In the genomic region with DNA sequence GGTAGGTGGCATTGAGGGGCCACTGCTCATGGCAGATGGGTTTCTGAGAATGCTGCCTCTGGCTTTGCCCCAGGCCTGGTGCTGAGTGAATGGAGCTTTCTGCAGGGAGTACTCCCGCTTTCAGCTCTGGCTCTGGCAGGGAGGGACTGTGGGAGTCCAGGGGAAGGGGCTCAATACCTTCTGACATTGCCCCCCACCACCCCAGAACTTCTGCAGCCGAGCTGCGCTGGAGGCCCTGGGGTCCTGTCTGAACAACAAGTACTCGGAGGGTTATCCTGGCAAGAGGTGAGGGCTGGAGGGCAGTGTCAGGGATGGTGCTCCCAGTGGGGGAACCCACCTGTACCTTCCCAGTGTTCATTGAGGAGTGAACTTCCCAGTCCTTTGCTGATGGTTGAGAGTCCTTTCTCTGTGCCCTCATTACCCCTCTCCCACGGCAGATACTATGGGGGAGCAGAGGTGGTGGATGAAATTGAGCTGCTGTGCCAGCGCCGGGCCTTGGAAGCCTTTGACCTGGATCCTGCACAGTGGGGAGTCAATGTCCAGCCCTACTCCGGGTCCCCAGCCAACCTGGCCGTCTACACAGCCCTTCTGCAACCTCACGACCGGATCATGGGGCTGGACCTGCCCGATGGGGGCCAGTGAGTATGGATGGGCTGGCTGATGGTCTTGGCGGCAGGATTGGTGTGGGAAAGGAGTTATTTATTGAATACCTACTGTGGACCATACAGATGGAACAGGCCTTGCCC, we compare ENCODE assay signal across 11 cellular contexts. TPM values are rescaled to one million over a fixed set of nuclear protein-coding genes. Genes with fewer than 3 reads are reported as not detected.
DNase-seq lines count a peak whose midpoint lies in the region; ATAC-seq and TF ChIP-seq lines count a peak whose summit lies in the region.
"Had no signal": no experiment of that assay in that cellular context is flagged by ENCODE, and none has a peak within 500 bp of the region (broad histone marks: within the 10 kb centered on the region; RNA-seq: fewer than 3 reads in every experiment).

No MANE protein-coding gene starts in this region.

- H3K27me3 ChIP-seq in A673 (replicated peaks; ENCODE audit: insufficient read depth, low read depth, low read length, poor library complexity) = no peaks in the 10 kb centered on the region
- H3K27me3 ChIP-seq in colonic mucosa = peaks cover 13% of the 10 kb centered on the region

- peaks cover 53% of the 10 kb centered on the region for H3K4me1 Mint-ChIP-seq in activated CD4-positive, alpha-beta memory T cell treated with anti-CD3 and anti-CD28 coated beads for 36 hours (ENCODE audit: low read depth)
- peaks cover 34 to 45% of the 10 kb centered on the region in 2 donors for H3K4me1 Mint-ChIP-seq in immature natural killer cell

- H3K9me3 Mint-ChIP-seq in activated CD4-positive, alpha-beta memory T cell treated with anti-CD3 and anti-CD28 coated beads for 36 hours = no peaks in the 10 kb centered on the region
- no peaks in the 10 kb centered on the region for H3K9me3 Mint-ChIP-seq in immature natural killer cell

- H3K27me3 Mint-ChIP-seq in activated CD4-positive, alpha-beta memory T cell treated with anti-CD3 and anti-CD28 coated beads for 36 hours = peaks cover 9% of the 10 kb centered on the region
- H3K27me3 Mint-ChIP-seq in immature natural killer cell (ENCODE audit: low read depth in 3 of 3) = peaks cover 14 to 23% (median 21%) of the 10 kb centered on the region in 3 donors

- H3K9me3 ChIP-seq in A673 (ENCODE audit: low read depth, low read length, poor library complexity, severe bottlenecking) (no peaks in the 10 kb centered on the region), colonic mucosa (no peaks in the 10 kb centered on the region)

- peak overlapping the region; percentile 98 for H3K4me3 Mint-ChIP-seq in activated CD4-positive, alpha-beta memory T cell treated with anti-CD3 and anti-CD28 coated beads for 36 hours
- peak overlapping the region in 4 of 5 donors; percentile 94 to 99 (median 96) for H3K4me3 Mint-ChIP-seq in immature natural killer cell

- peak overlapping the region; percentile 91 for H3K4me3 ChIP-seq in A673 (ENCODE audit: low read depth, low read length, poor library complexity, severe bottlenecking)
- H3K4me3 ChIP-seq in GM12865 (ENCODE audit: low read depth, low read length) = peak overlapping the region; percentile 97
- no peak overlapping the region for H3K4me3 ChIP-seq in colonic mucosa

- TF ChIP-seq CTCF in A673 (conservative IDR thresholded peaks at IDR 0.05; ENCODE audit: low read depth, low read length) (no peak), GM12865 (IDR thresholded peaks at IDR 0.05; ENCODE audit: insufficient read depth, low read depth, low read length, missing control alignments) (no peak), colonic mucosa (IDR thresholded peaks at IDR 0.05) (no peak)

- intact Hi-C loops in A673 (cut with micrococcal nuclease; ENCODE audit: unreplicated experiment) (no loop called here), colonic mucosa (cut with DNase I) (no loop called here)
- intact Hi-C loops in activated CD4-positive, alpha-beta memory T cell treated with anti-CD3 and anti-CD28 coated beads for 36 hours (cut with micrococcal nuclease) = no loop called here

- BruUV-seq in A673 (replicated peaks; lab: Mats Ljungman, UMichigan) = no TSS peak

- H3K27ac ChIP-seq in A673 (ENCODE audit: low read depth, low read length, poor library complexity, severe bottlenecking) = peak overlapping the region; percentile 43
- H3K27ac ChIP-seq in colonic mucosa = no peak overlapping the region

- peaks cover 43% of the 10 kb centered on the region for H3K36me3 ChIP-seq in A673 (ENCODE audit: insufficient read depth, low read length, poor library complexity, severe bottlenecking)
- peaks cover 9% of the 10 kb centered on the region for H3K36me3 ChIP-seq in colonic mucosa

- peaks cover 35% of the 10 kb centered on the region for H3K4me1 ChIP-seq in A673 (ENCODE audit: insufficient read depth, low read length, poor library complexity, severe bottlenecking)
- H3K4me1 ChIP-seq in colonic mucosa = peaks cover 5% of the 10 kb centered on the region

- ATAC-seq in GM18861 (IDR thresholded peaks at IDR 0.05; ENCODE audit: unreplicated experiment) = no peak

- H3K9ac ChIP-seq in colonic mucosa (ENCODE audit: low read depth in 2 of 2, low read length in 2 of 2) = no peak overlapping the region

- POLR2A ChIA-PET in A673 (lab: Charles Lee; ENCODE audit: low non-redundant PET) = no interaction called here
- POLR2A ChIA-PET in activated CD4-positive, alpha-beta memory T cell treated with anti-CD3 and anti-CD28 coated beads for 36 hours (lab: Charles Lee) = interaction anchor here (2.5 to 3.5 kb wide), 2 partner anchors 8 to 120 kb away, joined by 12 to 38 read pairs; partner anchors contain the start of gene STAT6

- H3K36me3 Mint-ChIP-seq in activated CD4-positive, alpha-beta memory T cell treated with anti-CD3 and anti-CD28 coated beads for 36 hours = peaks cover 56% of the 10 kb centered on the region
- peaks cover 16 to 30% (median 17%) of the 10 kb centered on the region in 3 donors for H3K36me3 Mint-ChIP-seq in immature natural killer cell

- H3K27ac Mint-ChIP-seq in activated CD4-positive, alpha-beta memory T cell treated with anti-CD3 and anti-CD28 coated beads for 36 hours = peak overlapping the region; percentile 94
- no peak overlapping the region for H3K27ac Mint-ChIP-seq in immature natural killer cell

- DNase-seq in A673 (ENCODE audit: low spot score) (no peak), GM12865 (ENCODE audit: low read depth) (no peak), immature natural killer cell (no peak), Kasumi-1 (lab: John Stamatoyannopoulos, UW) (no peak), SW 1271 (lab: John Stamatoyannopoulos, UW) (no peak), colonic mucosa (no peak)
- no peak for DNase-seq in activated CD4-positive, alpha-beta memory T cell treated with anti-CD3 and anti-CD28 coated beads for 36 hours
- DNase-seq: midbrain; NCI-H526 treated with DMSO at 0.1 percent for 48 hours; stimulated activated CD4-positive, alpha-beta T cell treated with anti-CD3 and anti-CD28 coated beads, Interleukin-4, amount 100 ng/mL, for 4 hours had no signal

- CTCF ChIA-PET in A673 (lab: Charles Lee) = interaction anchor here (0.6 kb wide), 1 partner anchor 8 kb away, joined by 3 read pairs; no protein-coding TSS in a partner anchor
- CTCF ChIA-PET in activated CD4-positive, alpha-beta memory T cell treated with anti-CD3 and anti-CD28 coated beads for 36 hours (lab: Charles Lee) = interaction anchor here (1.2 to 13.3 kb wide), 3 partner anchors 9 to 17 kb away, joined by 3 to 447 read pairs (median 175); partner anchors contain the start of gene NXPH4

RNA-seq across cellular contexts. Expression of gene SHMT2, which starts 1.9 kb away (rescaled TPM):
- total RNA-seq in A673 (2021) (274 and 310 TPM in 2 replicates), colonic mucosa (100 to 1,000 TPM in 1 of 2 donors, 10 to 100 TPM in 1; 69.4 to 160 TPM)
- 100 to 1,000 TPM; 401 to 404 TPM for total RNA-seq in activated CD4-positive, alpha-beta memory T cell treated with anti-CD3 and anti-CD28 coated beads for 36 hours
- 10 to 100 TPM; 43.1 to 50.8 (median 49.3) TPM for polyA plus RNA-seq in immature natural killer cell

RNA-seq across cellular contexts. Expression of gene NXPH4, which starts 14.9 kb away (rescaled TPM):
- total RNA-seq in A673 (2021) (4.8 and 6.0 TPM in 2 replicates), colonic mucosa (under 1 TPM in 1 of 2 donors, not detected in 1; 0.27 TPM)
- under 1 TPM; 0.24 to 0.46 TPM for total RNA-seq in activated CD4-positive, alpha-beta memory T cell treated with anti-CD3 and anti-CD28 coated beads for 36 hours
- not detected for polyA plus RNA-seq in immature natural killer cell

RNA-seq across cellular contexts. Expression of gene STAC3, which starts 19.5 kb away (rescaled TPM):
- total RNA-seq in A673 (2021) (7.0 and 8.4 TPM in 2 replicates), colonic mucosa (1 to 10 TPM; 1.9 to 2.7 TPM)
- total RNA-seq in activated CD4-positive, alpha-beta memory T cell treated with anti-CD3 and anti-CD28 coated beads for 36 hours = 1 to 10 TPM; 1.9 to 2.0 TPM
- not detected for polyA plus RNA-seq in immature natural killer cell
